In genomic region chr11:3195251-3196160, GRCh38 we compare ENCODE assay signal across 11 cellular contexts. TPM values are rescaled to one million over a fixed set of nuclear protein-coding genes. Genes with fewer than 3 reads are reported as not detected.
A peak's percentile ranks its signal among the peaks of the same experiment; 100 is the strongest.
DNase-seq lines count a peak whose midpoint lies in the region; ATAC-seq, FAIRE-seq and TF ChIP-seq lines count a peak whose summit lies in the region.
"Had no signal": no experiment of that assay in that cellular context is flagged by ENCODE, and none has a peak within 500 bp of the region (broad histone marks: within the 10 kb centered on the region; RNA-seq: fewer than 3 reads in every experiment).

No MANE protein-coding gene starts in this region.

- no peak overlapping the region for H2BK5ac ChIP-seq in IMR-90 (ENCODE audit: low read depth, low read length, poor library complexity, severe bottlenecking)

- H3K9me1 ChIP-seq in IMR-90 (ENCODE audit: insufficient read depth, low read length), result no peaks in the 10 kb centered on the region

- FAIRE-seq in bronchial epithelial cell (lab: Jason Lieb, UNC) (no peak), HepG2 (lab: Jason Lieb, UNC) (no peak)
- FAIRE-seq: urothelium cell line had no signal

- H4K20me1 ChIP-seq in IMR-90 (ENCODE audit: insufficient read depth, low read length), result no peaks in the 10 kb centered on the region
- H4K20me1 ChIP-seq in HepG2 (ENCODE audit: insufficient read depth, low read length), result 0 out of 2 replicates have a peak, but pooled peaks cover 3% of the 10 kb centered on the region

- no peak overlapping the region for H4K91ac ChIP-seq in IMR-90 (ENCODE audit: insufficient read depth, low read depth, low read length)

- H3K79me2 ChIP-seq in HepG2 (ENCODE audit: insufficient read depth, low read length), result no peaks in the 10 kb centered on the region

- 78% methylated on average over 5 of the region's 22 CpGs; no CpG with 5 or more reads in 1 of the 2 experiments for WGBS in IMR-90 (ENCODE audit: extremely low coverage in 2 of 2, insufficient read length in 1 of 2), 2 experiments
- WGBS in HepG2 (ENCODE audit: low lambda C conversion rate), result 22% methylated on average over 15 of the region's 22 CpGs

- no peak overlapping the region for H3K56ac ChIP-seq in IMR-90 (ENCODE audit: extremely low read depth, insufficient read depth, low read length)

- H3K9ac ChIP-seq in IMR-90 (ENCODE audit: low read depth, low read length), result no peak overlapping the region
- H3K9ac ChIP-seq in HepG2 (ENCODE audit: insufficient read depth, low read depth, low read length), result no peak overlapping the region

- DNase-seq in AG08396 (ENCODE audit: low spot score) (peak; percentile 60), IMR-90 (peak; percentile 14), bronchial epithelial cell (ENCODE audit: low read depth) (no peak), HepG2 (ENCODE audit: low spot score) (peak; percentile 20), SW 1271 (lab: John Stamatoyannopoulos, UW) (no peak), vagina (ENCODE audit: extremely low spot score in 2 of 2) (no peak)
- DNase-seq: activated CD4-positive, alpha-beta T cell treated with anti-CD3 and anti-CD28 coated beads, Interleukin-2, amount 50 U/mL, for 4 hours; kidney glomerular epithelial cell had no signal

- intact Hi-C loops in IMR-90 (cut with micrococcal nuclease), result no loop called here
- intact Hi-C loops in HepG2 (cut with micrococcal nuclease; ENCODE audit: unreplicated experiment), result no loop called here
- intact Hi-C loops in vagina (cut with DNase I), result no loop called here

- ATAC-seq in IMR-90 (ENCODE audit: low read depth) (peak; percentile 73), HepG2 (peak; percentile 62), HG03280 (IDR thresholded peaks at IDR 0.05; ENCODE audit: unreplicated experiment) (no peak), GM21423 (IDR thresholded peaks at IDR 0.05; ENCODE audit: unreplicated experiment) (no peak)

- TF ChIP-seq EP300 in HepG2 (IDR thresholded peaks at IDR 0.05; ENCODE audit: low read depth in 2 of 2, low read length in 2 of 2), result no peak
- no peak for TF ChIP-seq EP300 in HepG2 (CRISPR knock-in tag; IDR thresholded peaks at IDR 0.05; ENCODE audit: borderline replicate concordance)

- no peak overlapping the region; the same call in 1 of the 2 replicates for H2AK5ac ChIP-seq in IMR-90 (ENCODE audit: low read depth, low read length)

- no peak overlapping the region for H3K18ac ChIP-seq in IMR-90 (ENCODE audit: low read depth, low read length)

- no peak overlapping the region for H3K14ac ChIP-seq in IMR-90 (replicated peaks; ENCODE audit: low read depth, low read length)

- in situ Hi-C loops in IMR-90 (cut with MboI; ENCODE audit: low sequenced_read_pairs) (no loop called here), HepG2 (cut with HindIII; ENCODE audit: extremely low pct_ligation_motif_present, low pct_unique_long_range_greater_than_20kb) (no loop called here)

- no peak overlapping the region for H3K4ac ChIP-seq in IMR-90 (ENCODE audit: low read depth, low read length)

- TF ChIP-seq POLR2A in IMR-90 (IDR thresholded peaks at IDR 0.05; ENCODE audit: low read depth, low read length) (no peak), HepG2 (IDR thresholded peaks at IDR 0.05; ENCODE audit: insufficient read depth in 1 of 2, low read depth in 2 of 2, low read length in 2 of 2) (no peak), vagina (IDR thresholded peaks at IDR 0.05) (no peak)

- TF ChIP-seq RAD21 in IMR-90 (IDR thresholded peaks at IDR 0.05; ENCODE audit: low read length), result peak; percentile 53
- no peak for TF ChIP-seq RAD21 in HepG2 (CRISPR knock-in tag; IDR thresholded peaks at IDR 0.05)

- no peak overlapping the region for H4K8ac ChIP-seq in IMR-90 (ENCODE audit: low read depth in 2 of 2, low read length in 2 of 2)

- no peak overlapping the region for H2AK9ac ChIP-seq in IMR-90 (replicated peaks; ENCODE audit: low read depth, low read length, poor library complexity)

- H2BK20ac ChIP-seq in IMR-90 (ENCODE audit: low read depth, low read length), result no peak overlapping the region

- CTCF ChIA-PET in IMR-90 (lab: Yijun Ruan, JAX), result interaction anchor here (0.6 to 1.2 kb wide), 2 partner anchors 12 to 26 kb away, joined by 5 read pairs; no protein-coding TSS in a partner anchor
- CTCF ChIA-PET in HepG2 (lab: Yijun Ruan, JAX; ENCODE audit: low intra/inter-chr PET ratio, low total read pairs), result no interaction called here

- H2AFZ ChIP-seq in IMR-90 (replicated peaks; ENCODE audit: low read length, poor library complexity) (no peak overlapping the region), HepG2 (ENCODE audit: low read length) (no peak overlapping the region)

- H3K4me1 ChIP-seq in IMR-90 (ENCODE audit: control insufficient read depth, insufficient read depth, low read length) (no peaks in the 10 kb centered on the region), HepG2 (ENCODE audit: insufficient read depth, low read length) (no peaks in the 10 kb centered on the region), vagina (no peaks in the 10 kb centered on the region)

- no peak overlapping the region for H2BK120ac ChIP-seq in IMR-90 (ENCODE audit: low read depth, low read length)

- TF ChIP-seq CTCF in IMR-90 (conservative IDR thresholded peaks at IDR 0.05; ENCODE audit: low read depth, low read length) (peak; percentile 51), bronchial epithelial cell (IDR thresholded peaks at IDR 0.05; ENCODE audit: insufficient read depth, low read length, severe bottlenecking) (peak; percentile 51), HepG2 (CRISPR knock-in tag; IDR thresholded peaks at IDR 0.05) (peak; percentile 56), vagina (IDR thresholded peaks at IDR 0.05) (no peak)

- H4K5ac ChIP-seq in IMR-90 (ENCODE audit: low read depth, low read length), result no peak overlapping the region

- H3K4me2 ChIP-seq in IMR-90 (ENCODE audit: low read depth, low read length) (no peak overlapping the region), HepG2 (ENCODE audit: low read depth, low read length) (no peak overlapping the region)

- no peaks in the 10 kb centered on the region for H3K79me1 ChIP-seq in IMR-90 (ENCODE audit: low read depth in 1 of 2, low read length in 2 of 2)

- dilution Hi-C loops in IMR-90 (cut with HindIII; ENCODE audit: low sequenced_read_pairs, unreplicated experiment), result no loop called here

- no peak overlapping the region for H3K23ac ChIP-seq in IMR-90 (ENCODE audit: low read depth, low read length)

- H3K4me3 ChIP-seq in IMR-90 (ENCODE audit: insufficient read depth, low read depth, low read length) (no peak overlapping the region), bronchial epithelial cell (ENCODE audit: low read depth, low read length) (no peak overlapping the region), HepG2 (replicated peaks in 1 of 3; ENCODE audit: insufficient read depth in 1 of 3, low read depth in 2 of 3, low read length in 3 of 3) (no peak overlapping the region), vagina (no peak overlapping the region)

- H2BK15ac ChIP-seq in IMR-90 (ENCODE audit: low read depth, low read length), result no peak overlapping the region

- POLR2A ChIA-PET in IMR-90 (lab: Charles Lee; ENCODE audit: unreplicated experiment) (no interaction called here), HepG2 (lab: Yijun Ruan, JAX) (no interaction called here)

- H3K9me3 ChIP-seq in IMR-90 (ENCODE audit: control insufficient read depth, insufficient read depth, low read length), result no peaks in the 10 kb centered on the region
- H3K9me3 ChIP-seq in HepG2 (ENCODE audit: low read length), result no peaks in the 10 kb centered on the region
- H3K9me3 ChIP-seq in vagina, result no peaks in the 10 kb centered on the region

- peaks cover 57% of the 10 kb centered on the region for H3K27me3 ChIP-seq in IMR-90 (ENCODE audit: control insufficient read depth, insufficient read depth, low read length)
- H3K27me3 ChIP-seq in bronchial epithelial cell (ENCODE audit: control insufficient read depth, insufficient read depth, low read length), result peaks cover 4% of the 10 kb centered on the region
- peaks cover 23 to 75% of the 10 kb centered on the region in 2 experiments for H3K27me3 ChIP-seq in HepG2 (ENCODE audit: control insufficient read depth in 1 of 2, insufficient read depth in 2 of 2, low read length in 2 of 2)
- no peaks in the 10 kb centered on the region for H3K27me3 ChIP-seq in vagina

- H3K27ac ChIP-seq in IMR-90 (ENCODE audit: insufficient read depth, low read length) (no peak overlapping the region), HepG2 (ENCODE audit: extremely low read length, insufficient read depth, low read length) (no peak overlapping the region), vagina (no peak overlapping the region)

- H3K36me3 ChIP-seq in IMR-90 (ENCODE audit: control insufficient read depth, insufficient read depth, low read length) (no peaks in the 10 kb centered on the region), bronchial epithelial cell (ENCODE audit: control insufficient read depth, insufficient read depth, low read length) (no peaks in the 10 kb centered on the region), HepG2 (replicated peaks in 1 of 2; ENCODE audit: control insufficient read depth in 1 of 2, insufficient read depth in 2 of 2, low read length in 2 of 2) (no peaks in the 10 kb centered on the region), vagina (no peaks in the 10 kb centered on the region)

- BruUV-seq in IMR-90 (replicated peaks; lab: Mats Ljungman, UMichigan) (no TSS peak), HepG2 (replicated peaks; lab: Mats Ljungman, UMichigan) (no TSS peak)

RNA-seq across cellular contexts. Expression of gene MRGPRG, which starts 23.1 kb away (rescaled TPM):
- not detected in 2 replicates for total RNA-seq in IMR-90 (2012; rRNA removed)
- not detected in 2 replicates for polyA plus RNA-seq in IMR-90 (2012; rRNA removed)
- polyA plus RNA-seq in IMR-90 (2012; cell fraction: cytosol; rRNA removed), result not detected in 2 replicates
- not detected in 2 replicates for polyA plus RNA-seq in IMR-90 (2012; cell fraction: nucleus; rRNA removed; ENCODE audit: low replicate concordance)
- total RNA-seq in bronchial epithelial cell, result not detected in 2 replicates
- total RNA-seq in HepG2 (2016; rRNA removed; fragmentation: Illumina TruSeq; extraction: Trizol), result not detected in 2 replicates
- total RNA-seq in HepG2 (2016; cell fraction: cytosol; rRNA removed; fragmentation: Illumina TruSeq; extraction: Trizol; ENCODE audit: low read depth), result not detected in 2 replicates
- not detected in 2 replicates for total RNA-seq in HepG2 (2016; cell fraction: insoluble cytoplasmic fraction; rRNA removed; fragmentation: Illumina TruSeq; extraction: Trizol)
- total RNA-seq in HepG2 (2016; cell fraction: membrane; rRNA removed; fragmentation: Illumina TruSeq; extraction: Trizol), result not detected in 2 replicates
- total RNA-seq in HepG2 (2016; cell fraction: nucleus; rRNA removed; fragmentation: Illumina TruSeq; extraction: Trizol), result not detected in 2 replicates
- not detected in 2 replicates for polyA plus RNA-seq in HepG2 (2011; rRNA removed)
- polyA plus RNA-seq in HepG2 (2011; cell fraction: cytosol; rRNA removed), result not detected in 2 replicates
- not detected in 2 replicates for polyA plus RNA-seq in HepG2 (2011; cell fraction: nucleus; rRNA removed)
- polyA plus RNA-seq in HepG2 (2012), result not detected in 2 replicates
- polyA plus RNA-seq in HepG2 (2016; cell fraction: cytosol; fragmentation: Illumina TruSeq; extraction: Trizol; ENCODE audit: low read depth), result not detected in 2 replicates
- not detected in 2 replicates for polyA plus RNA-seq in HepG2 (2016; cell fraction: insoluble cytoplasmic fraction; fragmentation: Illumina TruSeq; extraction: Trizol; ENCODE audit: low read depth)
- polyA plus RNA-seq in HepG2 (2016; cell fraction: membrane; fragmentation: Illumina TruSeq; extraction: Trizol; ENCODE audit: low read depth), result not detected in 2 replicates
- not detected in 2 replicates for polyA plus RNA-seq in HepG2 (2016; cell fraction: nucleus; fragmentation: Illumina TruSeq; extraction: Trizol; ENCODE audit: insufficient read depth, low read depth)
- not detected in 2 replicates for polyA minus RNA-seq in HepG2 (2011; rRNA and poly(A)+ RNA removed; ENCODE audit: low replicate concordance)
- not detected in 2 replicates for polyA minus RNA-seq in HepG2 (2011; cell fraction: cytosol; rRNA and poly(A)+ RNA removed)
- not detected in 2 replicates for polyA minus RNA-seq in HepG2 (2011; cell fraction: nucleus; rRNA and poly(A)+ RNA removed)
- total RNA-seq in vagina, result not detected

RNA-seq across cellular contexts. Expression of gene OSBPL5, which starts 30.4 kb away (rescaled TPM):
- total RNA-seq in IMR-90 (2012; rRNA removed) (14.4 and 14.9 TPM in 2 replicates), bronchial epithelial cell (17.5 and 21.1 TPM in 2 replicates), HepG2 (2016; rRNA removed; fragmentation: Illumina TruSeq; extraction: Trizol) (not detected in 2 replicates), vagina (88.4 TPM)
- polyA plus RNA-seq in IMR-90 (2012; rRNA removed) (22.3 and 24.1 TPM in 2 replicates), HepG2 (2011; rRNA removed) (not detected in 2 replicates)
- 14.5 and 18.6 TPM in 2 replicates for polyA plus RNA-seq in IMR-90 (2012; cell fraction: cytosol; rRNA removed)
- 66.7 and 137 TPM in 2 replicates for polyA plus RNA-seq in IMR-90 (2012; cell fraction: nucleus; rRNA removed; ENCODE audit: low replicate concordance)
- total RNA-seq in HepG2 (2016; cell fraction: cytosol; rRNA removed; fragmentation: Illumina TruSeq; extraction: Trizol; ENCODE audit: low read depth), result 0.26 TPM in 1 of 2 replicates, not detected in the other
- not detected in 2 replicates for total RNA-seq in HepG2 (2016; cell fraction: insoluble cytoplasmic fraction; rRNA removed; fragmentation: Illumina TruSeq; extraction: Trizol)
- not detected in 2 replicates for total RNA-seq in HepG2 (2016; cell fraction: membrane; rRNA removed; fragmentation: Illumina TruSeq; extraction: Trizol)
- total RNA-seq in HepG2 (2016; cell fraction: nucleus; rRNA removed; fragmentation: Illumina TruSeq; extraction: Trizol), result not detected in 2 replicates
- polyA plus RNA-seq in HepG2 (2011; cell fraction: cytosol; rRNA removed), result not detected in 2 replicates
- 0.34 TPM in 1 of 2 replicates, not detected in the other for polyA plus RNA-seq in HepG2 (2011; cell fraction: nucleus; rRNA removed)
- polyA plus RNA-seq in HepG2 (2012), result not detected in 2 replicates
- polyA plus RNA-seq in HepG2 (2016; cell fraction: cytosol; fragmentation: Illumina TruSeq; extraction: Trizol; ENCODE audit: low read depth), result not detected in 2 replicates
- not detected in 2 replicates for polyA plus RNA-seq in HepG2 (2016; cell fraction: insoluble cytoplasmic fraction; fragmentation: Illumina TruSeq; extraction: Trizol; ENCODE audit: low read depth)
- not detected in 2 replicates for polyA plus RNA-seq in HepG2 (2016; cell fraction: membrane; fragmentation: Illumina TruSeq; extraction: Trizol; ENCODE audit: low read depth)
- not detected in 2 replicates for polyA plus RNA-seq in HepG2 (2016; cell fraction: nucleus; fragmentation: Illumina TruSeq; extraction: Trizol; ENCODE audit: insufficient read depth, low read depth)
- polyA minus RNA-seq in HepG2 (2011; rRNA and poly(A)+ RNA removed; ENCODE audit: low replicate concordance), result 41.3 TPM in 1 of 2 replicates, not detected in the other
- 0.40 and 0.97 TPM in 2 replicates for polyA minus RNA-seq in HepG2 (2011; cell fraction: cytosol; rRNA and poly(A)+ RNA removed)
- not detected in 2 replicates for polyA minus RNA-seq in HepG2 (2011; cell fraction: nucleus; rRNA and poly(A)+ RNA removed)

RNA-seq across cellular contexts. Expression of gene MRGPRE, which starts 36.7 kb away (rescaled TPM):
- not detected in 2 replicates for total RNA-seq in IMR-90 (2012; rRNA removed)
- polyA plus RNA-seq in IMR-90 (2012; rRNA removed), result not detected in 2 replicates
- polyA plus RNA-seq in IMR-90 (2012; cell fraction: cytosol; rRNA removed), result not detected in 2 replicates
- not detected in 2 replicates for polyA plus RNA-seq in IMR-90 (2012; cell fraction: nucleus; rRNA removed; ENCODE audit: low replicate concordance)
- total RNA-seq in bronchial epithelial cell, result not detected in 2 replicates
- total RNA-seq in HepG2 (2016; rRNA removed; fragmentation: Illumina TruSeq; extraction: Trizol), result not detected in 2 replicates
- not detected in 2 replicates for total RNA-seq in HepG2 (2016; cell fraction: cytosol; rRNA removed; fragmentation: Illumina TruSeq; extraction: Trizol; ENCODE audit: low read depth)
- not detected in 2 replicates for total RNA-seq in HepG2 (2016; cell fraction: insoluble cytoplasmic fraction; rRNA removed; fragmentation: Illumina TruSeq; extraction: Trizol)
- total RNA-seq in HepG2 (2016; cell fraction: membrane; rRNA removed; fragmentation: Illumina TruSeq; extraction: Trizol), result not detected in 2 replicates
- not detected in 2 replicates for total RNA-seq in HepG2 (2016; cell fraction: nucleus; rRNA removed; fragmentation: Illumina TruSeq; extraction: Trizol)
- not detected in 2 replicates for polyA plus RNA-seq in HepG2 (2011; rRNA removed)
- not detected in 2 replicates for polyA plus RNA-seq in HepG2 (2011; cell fraction: cytosol; rRNA removed)
- not detected in 2 replicates for polyA plus RNA-seq in HepG2 (2011; cell fraction: nucleus; rRNA removed)
- polyA plus RNA-seq in HepG2 (2012), result not detected in 2 replicates
- polyA plus RNA-seq in HepG2 (2016; cell fraction: cytosol; fragmentation: Illumina TruSeq; extraction: Trizol; ENCODE audit: low read depth), result not detected in 2 replicates
- polyA plus RNA-seq in HepG2 (2016; cell fraction: insoluble cytoplasmic fraction; fragmentation: Illumina TruSeq; extraction: Trizol; ENCODE audit: low read depth), result not detected in 2 replicates
- not detected in 2 replicates for polyA plus RNA-seq in HepG2 (2016; cell fraction: membrane; fragmentation: Illumina TruSeq; extraction: Trizol; ENCODE audit: low read depth)
- polyA plus RNA-seq in HepG2 (2016; cell fraction: nucleus; fragmentation: Illumina TruSeq; extraction: Trizol; ENCODE audit: insufficient read depth, low read depth), result not detected in 2 replicates
- not detected in 2 replicates for polyA minus RNA-seq in HepG2 (2011; rRNA and poly(A)+ RNA removed; ENCODE audit: low replicate concordance)
- not detected in 2 replicates for polyA minus RNA-seq in HepG2 (2011; cell fraction: cytosol; rRNA and poly(A)+ RNA removed)
- not detected in 2 replicates for polyA minus RNA-seq in HepG2 (2011; cell fraction: nucleus; rRNA and poly(A)+ RNA removed)
- not detected for total RNA-seq in vagina

Comparison
In these comparisons a context has a peak if more than half of its experiments do, and no peak if none do; other contexts are left out.
1. DNase-seq: peak in AG08396 (single experiment), IMR-90 (single experiment) and HepG2 (single experiment); none in bronchial epithelial cell (single experiment), SW 1271 (0 of 2) and vagina (0 of 2).
2. ATAC-seq: peak in IMR-90 (single experiment) and HepG2 (single experiment); none in HG03280 (single experiment) and GM21423 (single experiment).
3. CTCF ChIP-seq: peak in IMR-90 (single experiment), bronchial epithelial cell (single experiment) and HepG2 (single experiment); none in vagina (0 of 3).
4. RNA of gene OSBPL5, which starts 30.4 kb away (total RNA-seq): 88.4 TPM in vagina (single experiment), 17.5 to 21.1 TPM in bronchial epithelial cell and 14.4 to 14.9 TPM in IMR-90; 0.26 TPM in HepG2; every median in the first group is over 10 times any median in the second.